In the genomic region with DNA sequence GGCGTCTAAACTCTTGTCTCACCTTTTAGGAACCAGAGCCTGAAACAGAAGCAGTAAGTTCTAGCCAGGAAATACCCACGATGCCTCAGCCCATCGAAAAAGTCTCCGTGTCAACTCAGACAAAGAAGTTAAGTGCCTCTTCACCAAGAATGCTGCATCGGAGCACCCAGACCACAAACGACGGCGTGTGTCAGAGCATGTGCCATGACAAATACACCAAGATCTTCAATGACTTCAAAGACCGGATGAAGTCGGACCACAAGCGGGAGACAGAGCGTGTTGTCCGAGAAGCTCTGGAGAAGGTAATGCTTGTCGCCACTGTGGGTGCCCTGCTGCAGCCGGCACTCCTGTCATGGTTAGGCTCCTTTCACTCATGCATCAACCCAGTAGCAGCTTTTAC, we compare ENCODE assay signal across 22 cellular contexts.
"Had no signal": no experiment of that assay in that cellular context is flagged by ENCODE, and none has a peak within 500 bp of the region (broad histone marks: within the 10 kb centered on the region; RNA-seq: fewer than 3 reads in every experiment).

No MANE protein-coding gene starts in this region.

- H3K27me3 Mint-ChIP-seq: natural killer cell treated with Interleukin-12 subunit alpha and Interleukin-12 subunit beta and Interleukin-15 and Interleukin-18, amount 100 ng/mL, for 72 hours; progenitor cell of endocrine pancreas had no signal

- ATAC-seq: gastrocnemius medialis, heart right ventricle, left lobe of liver, pancreas, right cardiac atrium had no signal

- H3K4me3 Mint-ChIP-seq: natural killer cell treated with Interleukin-12 subunit alpha and Interleukin-12 subunit beta and Interleukin-15 and Interleukin-18, amount 100 ng/mL, for 72 hours had no signal

- H3K27ac Mint-ChIP-seq: natural killer cell treated with Interleukin-12 subunit alpha and Interleukin-12 subunit beta and Interleukin-15 and Interleukin-18, amount 100 ng/mL, for 72 hours; progenitor cell of endocrine pancreas had no signal

- H3K9me3 Mint-ChIP-seq: natural killer cell treated with Interleukin-12 subunit alpha and Interleukin-12 subunit beta and Interleukin-15 and Interleukin-18, amount 100 ng/mL, for 72 hours had no signal

- DNase-seq: cortex of kidney; dorsolateral prefrontal cortex; effector CD8-positive, alpha-beta T cell; gastrocnemius medialis; heart right ventricle; hypothalamus; mammary epithelial cell; midbrain; occipital lobe; pancreas; right cardiac atrium; spleen; stimulated activated CD4-positive, alpha-beta T cell treated with anti-CD3 and anti-CD28 coated beads, Interleukin-15, amount 100 ng/mL, for 24 hours; stimulated activated CD4-positive, alpha-beta T cell treated with anti-CD3 and anti-CD28 coated beads, Interleukin-1b, Interleukin-23, amount 100 ng/mL, for 48 hours; stimulated activated CD4-positive, alpha-beta T cell treated with anti-CD3 and anti-CD28 coated beads, Interleukin-4, amount 100 ng/mL, for 4 hours; stimulated activated naive CD4-positive, alpha-beta T cell; stomach; substantia nigra; trophoblast cell had no signal
